ENCODE assay signal across 9 cellular contexts in genomic region chr11:68897441-68897840, GRCh38.
"Had no signal": no experiment of that assay in that cellular context is flagged by ENCODE, and none has a peak within 500 bp of the region (broad histone marks: within the 10 kb centered on the region; RNA-seq: fewer than 3 reads in every experiment).

No MANE protein-coding gene starts in this region.

- H2AFZ ChIP-seq: GM23248 had no signal

- H3K4me3 Mint-ChIP-seq: HFFc6 had no signal

- H3K27ac Mint-ChIP-seq: HFFc6 had no signal

- ATAC-seq: HCT116, HepG2 had no signal

- H3K9me3 Mint-ChIP-seq: HFFc6, IgD-negative memory B cell had no signal

- H3K9ac ChIP-seq: GM23248 had no signal

- H3K4me3 ChIP-seq: GM23248, HAP-1 had no signal

- H3K9me3 ChIP-seq: HAP-1 had no signal

- H3K27me3 Mint-ChIP-seq: IgD-negative memory B cell had no signal

- H3K27ac ChIP-seq: GM23248, HL-60 had no signal

- DNase-seq: GM23248, GOT3, H7, HFFc6 had no signal
